ENCODE assay signal across 14 cellular contexts in the genomic region with DNA sequence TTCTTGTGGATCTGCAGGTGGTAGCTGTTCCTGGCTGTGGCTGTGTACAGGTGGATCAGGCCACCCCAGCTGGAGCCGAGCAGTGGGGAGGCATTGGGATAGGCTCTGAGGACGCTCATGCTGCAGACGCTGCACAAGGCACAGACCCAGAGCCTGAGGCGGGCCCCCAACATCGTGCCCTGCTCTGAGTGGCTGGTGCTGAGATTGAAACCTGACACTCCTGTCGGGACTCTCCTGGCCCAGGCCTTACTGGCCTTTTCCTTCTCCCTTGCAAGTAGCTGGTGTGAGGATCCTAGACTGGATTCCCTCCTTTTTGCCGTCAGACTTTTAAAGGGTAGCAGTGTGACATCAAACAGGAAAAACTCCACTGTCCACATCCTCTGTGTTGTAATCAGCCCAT. TPM values are rescaled to one million over a fixed set of nuclear protein-coding genes. Genes with fewer than 3 reads are reported as not detected.
A peak's percentile ranks its signal among the peaks of the same experiment; 100 is the strongest.
DNase-seq lines count a peak whose midpoint lies in the region; ATAC-seq, FAIRE-seq and TF ChIP-seq lines count a peak whose summit lies in the region.
"Had no signal": no experiment of that assay in that cellular context is flagged by ENCODE, and none has a peak within 500 bp of the region (broad histone marks: within the 10 kb centered on the region; RNA-seq: fewer than 3 reads in every experiment).

FGF23 (minus strand) TSS at position 303 of the 400 bp plus-strand sequence; CDS start at position 173, 130 bp downstream.

- no peak within 1 kb of the TSS for H3K4me2 ChIP-seq in astrocyte (ENCODE audit: low read length)
- H3K4me2 ChIP-seq: BLaER1 treated with 17β-estradiol and CSF1 and Interleukin-3, amounts not matched to agents 10 nM and 100 nM had no signal

- intact Hi-C loops in left colon (cut with DNase I, micrococcal nuclease): no loop called here

- no peaks in the 10 kb centered on the region for H3K4me1 ChIP-seq in astrocyte (ENCODE audit: insufficient read depth, low read length)
- peaks cover 3% of the 10 kb centered on the region for H3K4me1 ChIP-seq in iPS-15b (ENCODE audit: control insufficient read depth, insufficient read depth, low read length)
- H3K4me1 ChIP-seq: pancreas had no signal

- no peaks in the 10 kb centered on the region for H4K20me1 ChIP-seq in astrocyte (ENCODE audit: insufficient read depth, low read length)
- H4K20me1 ChIP-seq: BLaER1 treated with 17β-estradiol and CSF1 and Interleukin-3, amounts not matched to agents 10 nM and 100 nM had no signal

- H3K36me3 ChIP-seq in astrocyte (ENCODE audit: insufficient read depth, low read length) (no peaks in the 10 kb centered on the region), iPS-15b (ENCODE audit: control insufficient read depth, insufficient read depth, low read length) (no peaks in the 10 kb centered on the region)
- H3K36me3 ChIP-seq: BLaER1 treated with 17β-estradiol and CSF1 and Interleukin-3, amounts not matched to agents 10 nM and 100 nM; pancreas had no signal

- H3K4me1 Mint-ChIP-seq in stimulated activated naive CD8-positive, alpha-beta T cell treated with anti-CD3 and anti-CD28 coated beads, Interleukin-15, amount 100 ng/mL, for 72 hours: no peaks in the 10 kb centered on the region
- no peaks in the 10 kb centered on the region for H3K4me1 Mint-ChIP-seq in astrocyte (ENCODE audit: low read depth, unreplicated experiment)
- H3K4me1 Mint-ChIP-seq in activated T-cell treated with anti-CD3 and anti-CD28 coated beads, Interleukin-2, amount 50 U/mL, for 24 hours (ENCODE audit: low read depth): no peaks in the 10 kb centered on the region
- H3K4me1 Mint-ChIP-seq: central memory CD8-positive, alpha-beta T cell had no signal

- H3K9me3 Mint-ChIP-seq in stimulated activated naive CD8-positive, alpha-beta T cell treated with anti-CD3 and anti-CD28 coated beads, Interleukin-15, amount 100 ng/mL, for 72 hours: no peaks in the 10 kb centered on the region
- H3K9me3 Mint-ChIP-seq in astrocyte (ENCODE audit: unreplicated experiment): no peaks in the 10 kb centered on the region
- H3K9me3 Mint-ChIP-seq in activated T-cell treated with anti-CD3 and anti-CD28 coated beads, Interleukin-2, amount 50 U/mL, for 24 hours: no peaks in the 10 kb centered on the region
- H3K9me3 Mint-ChIP-seq: central memory CD8-positive, alpha-beta T cell had no signal

- H3K79me2 ChIP-seq in astrocyte (ENCODE audit: insufficient read depth, low read length): no peaks in the 10 kb centered on the region

- no peaks in the 10 kb centered on the region for H3K9me3 ChIP-seq in astrocyte (ENCODE audit: insufficient read depth, low read depth, low read length)
- no peaks in the 10 kb centered on the region for H3K9me3 ChIP-seq in iPS-15b (ENCODE audit: control insufficient read depth, insufficient read depth, low read length)
- H3K9me3 ChIP-seq: BLaER1 treated with 17β-estradiol and CSF1 and Interleukin-3, amounts not matched to agents 10 nM and 100 nM; pancreas had no signal

- H3K27ac ChIP-seq in astrocyte (ENCODE audit: low read depth, low read length): no peak within 1 kb of the TSS
- H3K27ac ChIP-seq: BLaER1 treated with 17β-estradiol and CSF1 and Interleukin-3, amounts not matched to agents 10 nM and 100 nM; pancreas had no signal

- no peak for DNase-seq in stimulated activated naive CD8-positive, alpha-beta T cell treated with anti-CD3 and anti-CD28 coated beads, Interleukin-15, Interleukin-2, amounts not matched to agents 100 U/mL and 50 U/mL, for 24 hours
- DNase-seq in stimulated activated naive CD8-positive, alpha-beta T cell treated with anti-CD3 and anti-CD28 coated beads, Interleukin-15, amount 100 ng/mL, for 72 hours: no peak
- DNase-seq in astrocyte (ENCODE audit: low read depth) (peak; percentile 8), epidermal melanocyte (ENCODE audit: insufficient read length, low spot score) (no peak), left colon (no peak)
- DNase-seq in central memory CD4-positive, alpha-beta T cell: no peak
- no peak for DNase-seq in activated T-cell treated with anti-CD3 and anti-CD28 coated beads, Interleukin-2, amount 50 U/mL, for 24 hours
- DNase-seq: activated T-cell treated with anti-CD3 and anti-CD28 coated beads for 4 hours, pancreas had no signal

- no peak within 1 kb of the TSS for H3K27ac Mint-ChIP-seq in stimulated activated naive CD8-positive, alpha-beta T cell treated with anti-CD3 and anti-CD28 coated beads, Interleukin-15, amount 100 ng/mL, for 72 hours
- no peak within 1 kb of the TSS for H3K27ac Mint-ChIP-seq in astrocyte (ENCODE audit: unreplicated experiment)
- H3K27ac Mint-ChIP-seq in activated T-cell treated with anti-CD3 and anti-CD28 coated beads, Interleukin-2, amount 50 U/mL, for 24 hours: no peak within 1 kb of the TSS

- H3K27me3 ChIP-seq in astrocyte (ENCODE audit: insufficient read depth, low read length) (peaks cover 2% of the 10 kb centered on the region), iPS-15b (ENCODE audit: control insufficient read depth, insufficient read depth, low read length) (peaks cover 5% of the 10 kb centered on the region)
- H3K27me3 ChIP-seq: BLaER1 treated with 17β-estradiol and CSF1 and Interleukin-3, amounts not matched to agents 10 nM and 100 nM had no signal

- TF ChIP-seq CTCF in astrocyte (IDR thresholded peaks at IDR 0.05; ENCODE audit: insufficient read depth, low read depth, low read length): no peak

- FAIRE-seq in astrocyte (lab: Jason Lieb, UNC): no peak
- FAIRE-seq: islet of Langerhans, pancreas had no signal

- ATAC-seq in stimulated activated naive CD8-positive, alpha-beta T cell treated with anti-CD3 and anti-CD28 coated beads, Interleukin-15, Interleukin-2, amounts not matched to agents 100 U/mL and 50 U/mL, for 24 hours: peak; percentile 9
- ATAC-seq in stimulated activated naive CD8-positive, alpha-beta T cell treated with anti-CD3 and anti-CD28 coated beads, Interleukin-15, amount 100 ng/mL, for 72 hours: no peak
- ATAC-seq in left colon: no peak

- no peaks in the 10 kb centered on the region for H3K36me3 Mint-ChIP-seq in astrocyte (ENCODE audit: low read depth, unreplicated experiment)
- H3K36me3 Mint-ChIP-seq in activated T-cell treated with anti-CD3 and anti-CD28 coated beads, Interleukin-2, amount 50 U/mL, for 24 hours (ENCODE audit: low read depth): no peaks in the 10 kb centered on the region

- H3K9ac ChIP-seq in astrocyte (ENCODE audit: low read length) (no peak within 1 kb of the TSS), iPS-15b (ENCODE audit: low read depth, low read length) (no peak within 1 kb of the TSS)
- H3K9ac ChIP-seq: BLaER1 treated with 17β-estradiol and CSF1 and Interleukin-3, amounts not matched to agents 10 nM and 100 nM had no signal

- H3K27me3 Mint-ChIP-seq in stimulated activated naive CD8-positive, alpha-beta T cell treated with anti-CD3 and anti-CD28 coated beads, Interleukin-15, amount 100 ng/mL, for 72 hours: peaks cover 27% of the 10 kb centered on the region
- H3K27me3 Mint-ChIP-seq in astrocyte (ENCODE audit: low read depth, unreplicated experiment): peaks cover 39% of the 10 kb centered on the region
- H3K27me3 Mint-ChIP-seq in activated T-cell treated with anti-CD3 and anti-CD28 coated beads, Interleukin-2, amount 50 U/mL, for 24 hours: peaks cover 21% of the 10 kb centered on the region

- no peak within 1 kb of the TSS for H2AFZ ChIP-seq in astrocyte (ENCODE audit: low read depth, low read length)

- H3K4me3 ChIP-seq in astrocyte (ENCODE audit: insufficient read depth, low read depth, low read length) (no peak within 1 kb of the TSS), iPS-15b (ENCODE audit: low read depth, low read length) (peak within 1 kb of the TSS; percentile 33)
- H3K4me3 ChIP-seq: BLaER1 treated with 17β-estradiol and CSF1 and Interleukin-3, amounts not matched to agents 10 nM and 100 nM; pancreas had no signal

- no peak within 1 kb of the TSS for H3K4me3 Mint-ChIP-seq in stimulated activated naive CD8-positive, alpha-beta T cell treated with anti-CD3 and anti-CD28 coated beads, Interleukin-15, amount 100 ng/mL, for 72 hours
- H3K4me3 Mint-ChIP-seq in astrocyte (ENCODE audit: unreplicated experiment): no peak within 1 kb of the TSS
- no peak within 1 kb of the TSS for H3K4me3 Mint-ChIP-seq in activated T-cell treated with anti-CD3 and anti-CD28 coated beads, Interleukin-2, amount 50 U/mL, for 24 hours
- H3K4me3 Mint-ChIP-seq: central memory CD8-positive, alpha-beta T cell had no signal

RNA-seq across cellular contexts. Expression of gene FGF23, which starts in this region (rescaled TPM):
- not detected in 2 replicates for total RNA-seq in astrocyte
- not detected for total RNA-seq in left colon
- total RNA-seq: pancreas; T-helper 2 cell treated with Interferon-gamma antibody and Interleukin-4, amounts not matched to agents 100 ng/mL and 5 ng/mL, for 36 hours had no signal

Comparison
In these comparisons a context has a peak if more than half of its experiments do, and no peak if none do; other contexts are left out.
1. Peak in DNase-seq in astrocyte; RNA of the gene not detected or under 1 TPM.